24 cellular contexts compared by ENCODE assay signal in genomic region chr19:45413497-45413896, GRCh38. TPM values are rescaled to one million over a fixed set of nuclear protein-coding genes. Genes with fewer than 3 reads are reported as not detected.
DNase-seq lines count a peak whose midpoint lies in the region; ATAC-seq, FAIRE-seq and TF ChIP-seq lines count a peak whose summit lies in the region.
"Had no signal": no experiment of that assay in that cellular context is flagged by ENCODE, and none has a peak within 500 bp of the region (broad histone marks: within the 10 kb centered on the region; RNA-seq: fewer than 3 reads in every experiment).

No MANE protein-coding gene starts in this region.

- H2AFZ ChIP-seq in astrocyte (ENCODE audit: low read depth, low read length): no peak overlapping the region

- H3K27ac Mint-ChIP-seq in astrocyte (ENCODE audit: unreplicated experiment): no peak overlapping the region

- H3K36me3 Mint-ChIP-seq in astrocyte (ENCODE audit: low read depth, unreplicated experiment): peaks cover 32% of the 10 kb centered on the region

- H3K27me3 ChIP-seq in left ventricle myocardium inferior (ENCODE audit: low read depth) (no peaks in the 10 kb centered on the region), astrocyte (ENCODE audit: insufficient read depth, low read length) (no peaks in the 10 kb centered on the region), sigmoid colon (no peaks in the 10 kb centered on the region)
- H3K27me3 ChIP-seq: MG63 had no signal

- peaks cover 54% of the 10 kb centered on the region for H3K36me3 ChIP-seq in left ventricle myocardium inferior
- H3K36me3 ChIP-seq in astrocyte (ENCODE audit: insufficient read depth, low read length): peaks cover 19% of the 10 kb centered on the region
- peaks cover 0 to 50% (median 11%) of the 10 kb centered on the region in 4 donors for H3K36me3 ChIP-seq in sigmoid colon

- DNase-seq in left ventricle myocardium inferior (no peak), Right ventricle myocardium inferior (ENCODE audit: missing footprints) (no peak), Caki2 (ENCODE audit: low read depth) (peak; percentile 28), astrocyte (ENCODE audit: low read depth) (no peak), sigmoid colon (peak; percentile 52), GM03348 (ENCODE audit: low spot score) (no peak), DMS79 treated with DMSO at 0.1 percent for 48 hours (lab: John Stamatoyannopoulos, UW) (no peak), mucosa of gallbladder (ENCODE audit: low spot score) (no peak)
- DNase-seq: Calu3; CD4-positive, alpha-beta memory T cell; DMS153; GDM1; Kasumi-1; MG63; NCI-H1436; NCI-H187 treated with DMSO at 0.1 percent for 48 hours; NCI-H2107; NCI-H446 treated with DMSO at 0.1 percent for 48 hours; NCI-H526 treated with DMSO at 0.1 percent for 48 hours; SIG-M5; SK-N-SH had no signal

- TF ChIP-seq CTCF in left ventricle myocardium inferior (IDR thresholded peaks at IDR 0.05; ENCODE audit: borderline replicate concordance) (no peak), astrocyte (IDR thresholded peaks at IDR 0.05; ENCODE audit: insufficient read depth, low read depth, low read length) (no peak), sigmoid colon (IDR thresholded peaks at IDR 0.05) (no peak)

- H3K4me3 Mint-ChIP-seq in astrocyte (ENCODE audit: unreplicated experiment): no peak overlapping the region
- H3K4me3 Mint-ChIP-seq: CD4-positive, alpha-beta memory T cell had no signal

- in situ Hi-C loops in Caki2 (cut with HindIII; ENCODE audit: low pct_unique_long_range_greater_than_20kb, low sequenced_read_pairs): no loop called here

- WGBS in sigmoid colon, 2 donors: 94 to 95% methylated on average over 6 of the region's 6 CpGs

- no peak for ATAC-seq in Right ventricle myocardium inferior
- ATAC-seq: A549 had no signal

- H3K27ac ChIP-seq in left ventricle myocardium inferior (replicated peaks): peak overlapping the region; percentile 45
- no peak overlapping the region for H3K27ac ChIP-seq in astrocyte (ENCODE audit: low read depth, low read length)
- peak overlapping the region in 2 of 4 donors; percentile 32 to 39 for H3K27ac ChIP-seq in sigmoid colon
- H3K27ac ChIP-seq: A549 had no signal

- peak overlapping the region; percentile 15 for H3K9ac ChIP-seq in astrocyte (ENCODE audit: low read length)
- H3K9ac ChIP-seq: SK-N-SH had no signal

- H3K79me2 ChIP-seq in astrocyte (ENCODE audit: insufficient read depth, low read length): peaks cover 4% of the 10 kb centered on the region

- H3K4me1 ChIP-seq in left ventricle myocardium inferior: peaks cover 31% of the 10 kb centered on the region
- no peaks in the 10 kb centered on the region for H3K4me1 ChIP-seq in astrocyte (ENCODE audit: insufficient read depth, low read length)
- peaks cover 0 to 28% (median 14%) of the 10 kb centered on the region in 4 donors for H3K4me1 ChIP-seq in sigmoid colon

- H3K27me3 Mint-ChIP-seq in astrocyte (ENCODE audit: low read depth, unreplicated experiment): no peaks in the 10 kb centered on the region
- H3K27me3 Mint-ChIP-seq: CD4-positive, alpha-beta memory T cell had no signal

- H3K4me1 Mint-ChIP-seq in astrocyte (ENCODE audit: low read depth, unreplicated experiment): no peaks in the 10 kb centered on the region

- H3K4me3 ChIP-seq in left ventricle myocardium inferior (no peak overlapping the region), astrocyte (ENCODE audit: insufficient read depth, low read depth, low read length) (no peak overlapping the region), sigmoid colon (no peak overlapping the region)
- H3K4me3 ChIP-seq: A549, MG63 had no signal

- intact Hi-C loops in left ventricle myocardium inferior (cut with micrococcal nuclease): no loop called here
- intact Hi-C loops in Right ventricle myocardium inferior (cut with DNase I): no loop called here
- intact Hi-C loops in sigmoid colon (cut with DNase I): no loop called here

- H3K9me3 Mint-ChIP-seq in astrocyte (ENCODE audit: unreplicated experiment): no peaks in the 10 kb centered on the region

- H3K9me3 ChIP-seq in left ventricle myocardium inferior (replicated peaks) (no peaks in the 10 kb centered on the region), astrocyte (ENCODE audit: insufficient read depth, low read depth, low read length) (no peaks in the 10 kb centered on the region), sigmoid colon (no peaks in the 10 kb centered on the region)
- H3K9me3 ChIP-seq: A549, MG63, SK-N-SH had no signal

- TF ChIP-seq EP300 in sigmoid colon (IDR thresholded peaks at IDR 0.05): no peak

- no peaks in the 10 kb centered on the region for H4K20me1 ChIP-seq in astrocyte (ENCODE audit: insufficient read depth, low read length)

- FAIRE-seq in astrocyte (lab: Jason Lieb, UNC): no peak
- FAIRE-seq: A549, GM19239, H54 had no signal

- no peak overlapping the region for H3K4me2 ChIP-seq in astrocyte (ENCODE audit: low read length)
- H3K4me2 ChIP-seq: A549, SK-N-SH had no signal

- TF ChIP-seq POLR2A in sigmoid colon (IDR thresholded peaks at IDR 0.05): no peak

RNA-seq across cellular contexts. Expression of gene POLR1G, which starts 7.1 kb away (rescaled TPM):
- total RNA-seq in left ventricle myocardium inferior: 5.2 TPM
- 8.5 TPM for total RNA-seq in Right ventricle myocardium inferior
- 32.3 and 33.2 TPM in 2 replicates for total RNA-seq in Caki2 (2014; rRNA removed; shearing (Covaris generic); ENCODE audit: low replicate concordance)
- total RNA-seq in astrocyte: 10.9 and 12.8 TPM in 2 replicates
- total RNA-seq in sigmoid colon: 1 to 10 TPM; 1.6 to 4.2 (median 3.8) TPM
- 1 to 10 TPM; 1.2 to 5.6 (median 2.3) TPM for polyA plus RNA-seq in sigmoid colon
- total RNA-seq in mucosa of gallbladder: 4.9 TPM

RNA-seq across cellular contexts. Expression of gene PPP1R13L, which starts 8.6 kb away (rescaled TPM):
- total RNA-seq in left ventricle myocardium inferior (207 TPM), Right ventricle myocardium inferior (182 TPM), astrocyte (56.6 and 56.7 TPM in 2 replicates), sigmoid colon (1 to 10 TPM; 5.8 to 9.4 (median 7.7) TPM), mucosa of gallbladder (54.2 TPM)
- total RNA-seq in Caki2 (2014; rRNA removed; shearing (Covaris generic); ENCODE audit: low replicate concordance): 10.1 and 30.6 TPM in 2 replicates
- 10 to 100 TPM; 15.6 to 34.0 (median 18.0) TPM for polyA plus RNA-seq in sigmoid colon

RNA-seq across cellular contexts. Expression of gene ERCC1, which starts 10.2 kb away (rescaled TPM):
- total RNA-seq in left ventricle myocardium inferior (108 TPM), Right ventricle myocardium inferior (166 TPM), astrocyte (67.5 and 70.4 TPM in 2 replicates), sigmoid colon (10 to 100 TPM; 41.8 to 67.0 (median 64.4) TPM), mucosa of gallbladder (57.0 TPM)
- 120 and 165 TPM in 2 replicates for total RNA-seq in Caki2 (2014; rRNA removed; shearing (Covaris generic); ENCODE audit: low replicate concordance)
- polyA plus RNA-seq in sigmoid colon: 10 to 100 TPM; 27.3 to 31.8 (median 30.1) TPM

RNA-seq across cellular contexts. Expression of gene ERCC2, which starts 43.1 kb away (rescaled TPM):
- 11.4 TPM for total RNA-seq in left ventricle myocardium inferior
- 12.7 TPM for total RNA-seq in Right ventricle myocardium inferior
- total RNA-seq in Caki2 (2014; rRNA removed; shearing (Covaris generic); ENCODE audit: low replicate concordance): 22.9 and 32.9 TPM in 2 replicates
- total RNA-seq in astrocyte: 38.9 and 44.7 TPM in 2 replicates
- total RNA-seq in sigmoid colon: 10 to 100 TPM in 1 of 4 donors, 1 to 10 TPM in 3; 4.6 to 12.8 (median 9.8) TPM
- polyA plus RNA-seq in sigmoid colon: 10 to 100 TPM in 1 of 3 donors, 1 to 10 TPM in 2; 4.2 to 12.9 (median 9.0) TPM
- 23.8 TPM for total RNA-seq in mucosa of gallbladder

RNA-seq across cellular contexts. Expression of gene FOSB, which starts 54.3 kb away (rescaled TPM):
- total RNA-seq in left ventricle myocardium inferior: 0.33 TPM
- 0.32 TPM for total RNA-seq in Right ventricle myocardium inferior
- total RNA-seq in Caki2 (2014; rRNA removed; shearing (Covaris generic); ENCODE audit: low replicate concordance): 2.5 and 3.2 TPM in 2 replicates
- total RNA-seq in astrocyte: 8.2 and 13.3 TPM in 2 replicates
- 10 to 100 TPM in 3 of 4 donors, 1 to 10 TPM in 1; 1.1 to 28.1 (median 23.1) TPM for total RNA-seq in sigmoid colon
- polyA plus RNA-seq in sigmoid colon: 10 to 100 TPM in 1 of 3 donors, 1 to 10 TPM in 2; 3.7 to 11.0 (median 5.4) TPM
- 7.2 TPM for total RNA-seq in mucosa of gallbladder

Comparison
In these comparisons a context has a peak if more than half of its experiments do, and no peak if none do; other contexts are left out.
1. DNase-seq: peak in Caki2 (single experiment) and sigmoid colon (single experiment); none in left ventricle myocardium inferior (single experiment), Right ventricle myocardium inferior (single experiment), astrocyte (single experiment), GM03348 (single experiment), DMS79 treated with DMSO at 0.1 percent for 48 hours (single experiment) and mucosa of gallbladder (single experiment).